10 cellular contexts compared by ENCODE assay signal in the genomic region with DNA sequence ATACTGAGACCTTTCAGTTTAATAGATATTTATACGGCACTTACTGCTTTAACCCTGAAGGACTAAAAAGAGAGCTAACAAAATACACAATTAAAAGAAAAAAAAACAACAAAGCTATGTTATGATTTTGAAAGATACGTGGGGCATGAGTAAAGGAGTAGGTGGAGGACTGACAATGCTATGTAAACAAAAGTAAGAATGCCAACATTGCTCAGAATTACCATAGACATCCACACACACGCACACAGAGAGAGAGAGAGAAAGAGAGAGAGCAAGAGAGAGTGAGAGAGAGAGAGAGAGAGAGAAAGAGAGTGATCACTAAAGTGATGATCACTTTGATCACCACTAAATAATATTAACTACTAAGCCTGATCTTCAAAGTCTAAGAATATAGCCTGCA.
"Had no signal": no experiment of that assay in that cellular context is flagged by ENCODE, and none has a peak within 500 bp of the region (broad histone marks: within the 10 kb centered on the region; RNA-seq: fewer than 3 reads in every experiment).

No MANE protein-coding gene starts in this region.

- H3K36me3 Mint-ChIP-seq: IgD-negative memory B cell had no signal

- H3K9ac ChIP-seq: KMS-11 had no signal

- H3K27me3 Mint-ChIP-seq: IgD-negative memory B cell had no signal

- DNase-seq: GOT3, H7, Karpas-422, KBM-7 had no signal

- H3K27ac ChIP-seq: KMS-11 had no signal

- H3K27ac Mint-ChIP-seq: IgD-negative memory B cell had no signal

- H3K36me3 ChIP-seq: HAP-1 had no signal

- H3K4me1 Mint-ChIP-seq: IgD-negative memory B cell had no signal

- ATAC-seq: HCT116, HepG2 had no signal

- H3K4me3 Mint-ChIP-seq: IgD-negative memory B cell had no signal

- H3K4me2 ChIP-seq: KMS-11 had no signal

- H3K9me3 ChIP-seq: HAP-1 had no signal

- FAIRE-seq: HepG2, HTR-8/SVneo had no signal

- H3K4me3 ChIP-seq: HAP-1 had no signal
